Comparison of ENCODE assay signal across 8 cellular contexts in genomic region chr3:112086018-112086854, GRCh38. TPM values are rescaled to one million over a fixed set of nuclear protein-coding genes. Genes with fewer than 3 reads are reported as not detected.
DNase-seq lines count a peak whose midpoint lies in the region; ATAC-seq, FAIRE-seq and TF ChIP-seq lines count a peak whose summit lies in the region.

TSS of gene C3orf52 (plus strand) at chr3:112086389. CDS start at chr3:112086408, 19 bp downstream.

- POLR2A ChIA-PET in activated B cell treated with CpG ODN at 0.5 μM for 24 hours (lab: Charles Lee) = no interaction called here

- H3K27me3 Mint-ChIP-seq in activated B cell treated with CpG ODN at 0.5 μM for 24 hours (peaks cover 21% of the 10 kb centered on the region), immature natural killer cell (ENCODE audit: low read depth in 3 of 3) (peaks cover 2 to 25% (median 10%) of the 10 kb centered on the region in 3 donors)

- peak; percentile 86 for ATAC-seq in HG02623 (IDR thresholded peaks at IDR 0.05; ENCODE audit: unreplicated experiment)
- ATAC-seq in activated B cell treated with CpG ODN at 0.5 μM for 24 hours (ENCODE audit: low read depth) = peak; percentile 82

- DNase-seq in GM12892 (ENCODE audit: insufficient read length) (peak; percentile 75), NCI-H1930 (lab: John Stamatoyannopoulos, UW) (peak; percentile 58 to 63), activated B cell treated with CpG ODN at 0.5 μM for 24 hours (peak; percentile 59), bronchial epithelial cell (ENCODE audit: low read depth) (peak; percentile 74), immature natural killer cell (peak; percentile 44 to 50 (median 45)), UCSD-AML1 (lab: John Stamatoyannopoulos, UW; ENCODE audit: unreplicated experiment) (no peak)

- no peak for TF ChIP-seq CTCF in activated B cell treated with CpG ODN at 0.5 μM for 24 hours (IDR thresholded peaks at IDR 0.05)
- TF ChIP-seq CTCF in bronchial epithelial cell (IDR thresholded peaks at IDR 0.05; ENCODE audit: insufficient read depth, low read length, severe bottlenecking) = no peak

- H3K4me3 Mint-ChIP-seq in activated B cell treated with CpG ODN at 0.5 μM for 24 hours (peak within 1 kb of the TSS; percentile 83), immature natural killer cell (peak within 1 kb of the TSS; percentile 76 to 83 (median 81))

- CTCF ChIA-PET in activated B cell treated with CpG ODN at 0.5 μM for 24 hours (lab: Charles Lee) = no interaction called here

- intact Hi-C loops in activated B cell treated with CpG ODN at 0.5 μM for 24 hours (cut with micrococcal nuclease) = no loop called here

- peaks cover 2% of the 10 kb centered on the region for H3K36me3 ChIP-seq in bronchial epithelial cell (ENCODE audit: control insufficient read depth, insufficient read depth, low read length)

- H3K27ac Mint-ChIP-seq in activated B cell treated with CpG ODN at 0.5 μM for 24 hours = no peak within 1 kb of the TSS
- H3K27ac Mint-ChIP-seq in immature natural killer cell = peak within 1 kb of the TSS in 1 of 6 donors; percentile 11

- H3K27ac ChIP-seq in skin epidermis = peak within 1 kb of the TSS in 19 of 21 experiments; percentile 24 to 89 (median 77)

- H3K4me3 ChIP-seq in bronchial epithelial cell (ENCODE audit: low read depth, low read length) = peak within 1 kb of the TSS; percentile 68
- H3K4me3 ChIP-seq in skin epidermis = peak within 1 kb of the TSS; percentile 33 to 65 (median 51)

- peak; percentile 84 for FAIRE-seq in GM12892 (lab: Jason Lieb, UNC)
- no peak for FAIRE-seq in bronchial epithelial cell (lab: Jason Lieb, UNC)

- H3K4me1 Mint-ChIP-seq in activated B cell treated with CpG ODN at 0.5 μM for 24 hours (peaks cover 23% of the 10 kb centered on the region), immature natural killer cell (peaks cover 20 to 32% of the 10 kb centered on the region in 2 donors)

- H3K36me3 Mint-ChIP-seq in activated B cell treated with CpG ODN at 0.5 μM for 24 hours (ENCODE audit: low read depth) (no peaks in the 10 kb centered on the region), immature natural killer cell (no peaks in the 10 kb centered on the region)

- H3K9me3 Mint-ChIP-seq in activated B cell treated with CpG ODN at 0.5 μM for 24 hours (no peaks in the 10 kb centered on the region), immature natural killer cell (no peaks in the 10 kb centered on the region)

- TF ChIP-seq POLR2A in GM12892 (IDR thresholded peaks at IDR 0.05; ENCODE audit: low read depth, low read length) = no peak

- no peaks in the 10 kb centered on the region for H3K27me3 ChIP-seq in bronchial epithelial cell (ENCODE audit: control insufficient read depth, insufficient read depth, low read length)

RNA-seq across cellular contexts. Expression of gene C3orf52, which starts in this region (rescaled TPM):
- polyA plus RNA-seq in GM12892 (2012; ENCODE audit: missing spikeins) = 5.0 TPM
- total RNA-seq in activated B cell treated with CpG ODN at 0.5 μM for 24 hours (1.4 and 1.8 TPM in 2 replicates), bronchial epithelial cell (23.0 and 45.5 TPM in 2 replicates)
- polyA plus RNA-seq in immature natural killer cell = under 1 TPM in 1 of 3 donors, not detected in 2; 0.29 TPM

Comparison
In these comparisons a context has a peak if more than half of its experiments do, and no peak if none do; other contexts are left out.
1. Peak in DNase-seq in immature natural killer cell; RNA of the gene not detected or under 1 TPM.